ENCODE assay signal across 15 cellular contexts in the genomic region with DNA sequence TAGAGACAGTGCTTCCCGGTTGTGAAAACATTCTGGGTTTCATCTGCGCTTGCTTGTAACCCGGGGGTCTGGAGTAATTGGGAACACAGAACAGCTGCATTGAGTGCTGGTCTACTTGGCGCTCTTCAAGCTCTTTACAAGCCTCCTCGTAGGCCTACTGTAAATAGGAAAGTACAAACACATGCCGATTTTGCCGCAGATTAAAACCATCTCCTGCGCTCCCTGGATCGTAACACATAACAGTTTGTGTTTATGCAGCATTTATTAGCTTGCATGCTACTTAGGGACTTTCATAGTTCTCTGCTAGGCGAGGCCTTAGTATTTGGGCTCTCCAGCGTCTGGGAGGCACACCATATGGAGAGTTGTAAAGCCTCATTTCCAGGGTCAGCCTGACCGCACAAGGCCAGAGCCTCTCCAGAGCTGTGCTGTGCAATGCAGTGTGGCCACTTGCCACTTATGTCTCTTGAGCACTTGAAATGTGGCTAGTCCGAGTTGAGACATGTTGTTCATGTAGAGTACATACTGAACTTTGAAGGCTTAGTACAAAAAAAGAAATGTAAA.
DNase-seq lines count a peak whose midpoint lies in the region; ATAC-seq, FAIRE-seq and TF ChIP-seq lines count a peak whose summit lies in the region.
"Had no signal": no experiment of that assay in that cellular context is flagged by ENCODE, and none has a peak within 500 bp of the region (broad histone marks: within the 10 kb centered on the region; RNA-seq: fewer than 3 reads in every experiment).

No MANE protein-coding gene starts in this region.

- no peaks in the 10 kb centered on the region for H3K9me3 ChIP-seq in left ventricle myocardium inferior (replicated peaks)
- H3K9me3 ChIP-seq: MG63 had no signal

- no peak overlapping the region for H3K4me3 ChIP-seq in left ventricle myocardium inferior
- no peak overlapping the region for H3K4me3 ChIP-seq in fibroblast of villous mesenchyme (ENCODE audit: low read depth, low read length)
- no peak overlapping the region for H3K4me3 ChIP-seq in rectal smooth muscle tissue (ENCODE audit: low read length)
- H3K4me3 ChIP-seq: MG63 had no signal

- H3K36me3 ChIP-seq in left ventricle myocardium inferior (no peaks in the 10 kb centered on the region), rectal smooth muscle tissue (ENCODE audit: control insufficient read depth, insufficient read depth, low read length) (no peaks in the 10 kb centered on the region)
- H3K36me3 ChIP-seq: MG63 had no signal

- no peak overlapping the region for H3K9ac ChIP-seq in rectal smooth muscle tissue (ENCODE audit: low read length)

- H3K4me1 ChIP-seq in left ventricle myocardium inferior (peaks cover 91% of the 10 kb centered on the region), rectal smooth muscle tissue (ENCODE audit: control insufficient read depth, insufficient read depth, low read length) (peaks cover 7% of the 10 kb centered on the region)

- TF ChIP-seq CTCF in left ventricle myocardium inferior (IDR thresholded peaks at IDR 0.05; ENCODE audit: borderline replicate concordance) (no peak), fibroblast of villous mesenchyme (IDR thresholded peaks at IDR 0.05; ENCODE audit: insufficient read depth, low read depth, low read length) (no peak)

- intact Hi-C loops in left ventricle myocardium inferior (cut with micrococcal nuclease) (no loop called here), left cardiac atrium (cut with DNase I) (loop anchor here (5.0 to 10.0 kb wide), 2 partner anchors 48 to 51 kb away; no protein-coding TSS in a partner anchor)

- H3K27me3 ChIP-seq in left ventricle myocardium inferior (ENCODE audit: low read depth) (no peaks in the 10 kb centered on the region), rectal smooth muscle tissue (ENCODE audit: control insufficient read depth, insufficient read depth, low read length) (no peaks in the 10 kb centered on the region)
- H3K27me3 ChIP-seq: MG63 had no signal

- no peak for ATAC-seq in left cardiac atrium

- no peak for FAIRE-seq in RCC 7860 (lab: Jason Lieb, UNC)
- FAIRE-seq: GM18507 had no signal

- peak overlapping the region; percentile 94 for H3K27ac ChIP-seq in left ventricle myocardium inferior (replicated peaks)
- peak overlapping the region; percentile 62 for H3K27ac ChIP-seq in rectal smooth muscle tissue (ENCODE audit: low read depth, low read length)
- H3K27ac ChIP-seq: RWPE1 had no signal

- DNase-seq in left ventricle myocardium inferior (no peak), left cardiac atrium (no peak), fibroblast of villous mesenchyme (ENCODE audit: low read depth) (peak; percentile 96), RCC 7860 (ENCODE audit: low spot score) (no peak), NAMALWA (ENCODE audit: low spot score) (no peak), GF-D8 (lab: John Stamatoyannopoulos, UW) (no peak), DMS153 treated with DMSO at 0.1 percent for 48 hours (lab: John Stamatoyannopoulos, UW; ENCODE audit: unreplicated experiment) (no peak)
- DNase-seq: activated CD4-positive, alpha-beta T cell treated with anti-CD3 and anti-CD28 coated beads for 4 hours; amygdala; immature natural killer cell; MG63; NCI-H2029 had no signal
